ENCODE assay signal across 1 cellular context in the genomic region with DNA sequence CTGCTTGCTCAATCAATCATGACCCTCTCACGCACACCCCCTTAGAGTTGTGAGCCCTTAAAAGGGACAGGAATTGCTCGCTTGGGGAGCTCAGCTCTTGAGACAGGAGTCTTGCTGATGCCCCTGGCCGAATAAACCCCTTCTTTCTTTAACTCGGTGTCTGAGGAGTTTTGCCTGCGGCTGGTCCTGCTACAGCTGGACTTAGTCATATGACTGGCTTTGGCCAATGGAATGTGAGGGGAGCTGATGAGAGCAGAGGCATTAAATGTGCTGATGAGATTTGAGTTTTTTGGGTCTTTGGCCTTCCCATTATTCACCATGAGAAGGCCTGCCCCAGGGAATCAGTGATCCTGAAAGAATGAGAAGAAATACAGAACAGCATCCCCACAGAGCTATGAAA.
TF ChIP-seq lines count a peak whose summit lies in the region.

No MANE protein-coding gene starts in this region.

TF ChIP-seq in H1, 55 proteins besides CTCF, POLR2A, EP300 and RAD21:
- TF ChIP-seq, protein P1, sequence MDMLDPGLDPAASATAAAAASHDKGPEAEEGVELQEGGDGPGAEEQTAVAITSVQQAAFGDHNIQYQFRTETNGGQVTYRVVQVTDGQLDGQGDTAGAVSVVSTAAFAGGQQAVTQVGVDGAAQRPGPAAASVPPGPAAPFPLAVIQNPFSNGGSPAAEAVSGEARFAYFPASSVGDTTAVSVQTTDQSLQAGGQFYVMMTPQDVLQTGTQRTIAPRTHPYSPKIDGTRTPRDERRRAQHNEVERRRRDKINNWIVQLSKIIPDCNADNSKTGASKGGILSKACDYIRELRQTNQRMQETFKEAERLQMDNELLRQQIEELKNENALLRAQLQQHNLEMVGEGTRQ (IDR thresholded peaks at IDR 0.05; ENCODE audit: low read length) = 0 out of 2 replicates have a peak, but pooled peaks have one; percentile 8
TF ChIP-seq in H1: peak in this region for 1; not testable (repeated sequence) for 54.
